In the genomic region with DNA sequence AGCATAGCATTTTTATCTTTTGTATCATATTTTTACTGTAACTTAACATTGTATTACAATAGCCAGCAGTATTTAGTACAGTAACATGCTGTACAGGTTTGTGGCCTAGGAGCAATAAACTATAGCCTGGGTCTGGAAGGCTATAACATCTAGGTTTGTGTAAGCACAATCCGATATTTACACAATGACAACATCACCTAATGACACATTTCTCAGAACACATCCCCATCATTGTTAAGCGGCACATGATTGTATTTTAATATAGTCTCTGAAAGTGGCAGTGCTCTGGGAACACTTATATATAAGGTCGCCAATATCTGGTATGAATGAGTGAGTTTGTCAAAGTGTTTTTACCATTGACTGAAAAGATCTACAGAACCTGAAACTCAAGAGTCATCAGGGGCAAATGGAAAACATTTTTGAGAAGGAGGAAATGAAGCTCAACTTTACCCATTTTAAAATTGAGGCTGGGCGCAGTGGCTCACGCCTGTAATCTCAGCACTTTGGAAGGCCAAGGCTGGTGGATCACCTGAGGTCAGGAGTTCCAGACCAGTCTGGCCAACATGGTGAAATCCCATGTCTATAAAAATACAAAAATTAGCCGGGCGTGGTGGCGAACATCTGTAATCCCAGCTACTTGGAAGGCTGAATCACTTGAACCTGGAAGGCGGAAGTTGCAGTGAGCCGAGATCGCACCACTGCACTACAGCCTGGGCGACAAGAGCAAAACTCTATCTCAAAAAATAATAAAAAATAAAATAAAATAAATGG, we compare ENCODE assay signal across 9 cellular contexts. TPM values are rescaled to one million over a fixed set of nuclear protein-coding genes. Genes with fewer than 3 reads are reported as not detected.
DNase-seq lines count a peak whose midpoint lies in the region; ATAC-seq and TF ChIP-seq lines count a peak whose summit lies in the region.
"Had no signal": no experiment of that assay in that cellular context is flagged by ENCODE, and none has a peak within 500 bp of the region (broad histone marks: within the 10 kb centered on the region; RNA-seq: fewer than 3 reads in every experiment).

No MANE protein-coding gene starts in this region.

- DNase-seq in DMS153 treated with DMSO at 0.1 percent for 48 hours (lab: John Stamatoyannopoulos, UW; ENCODE audit: unreplicated experiment) = peak; percentile 66
- DNase-seq in central memory CD4-positive, alpha-beta T cell = peak; percentile 5
- DNase-seq in osteocyte (ENCODE audit: extremely low spot score, unreplicated experiment) = no peak
- no peak for DNase-seq in endodermal cell
- no peak for DNase-seq in inferior parietal cortex (ENCODE audit: extremely low spot score)

- H3K9me3 Mint-ChIP-seq in osteocyte (ENCODE audit: unreplicated experiment) (no peaks in the 10 kb centered on the region), endodermal cell (peaks cover 5% of the 10 kb centered on the region)

- H3K36me3 ChIP-seq in KOPT-K1 (ENCODE audit: insufficient read depth, low read length) = no peaks in the 10 kb centered on the region
- H3K36me3 ChIP-seq in endodermal cell (ENCODE audit: control insufficient read depth, insufficient read depth, low read length) = no peaks in the 10 kb centered on the region

- peak overlapping the region; percentile 19 for H3K27ac Mint-ChIP-seq in osteocyte (ENCODE audit: unreplicated experiment)
- H3K27ac Mint-ChIP-seq in endodermal cell = no peak overlapping the region

- ATAC-seq in GM18873 (IDR thresholded peaks at IDR 0.05; ENCODE audit: low FRiP score, unreplicated experiment) (no peak), HG03571 (IDR thresholded peaks at IDR 0.05; ENCODE audit: unreplicated experiment) (no peak)

- H3K27me3 ChIP-seq in endodermal cell (ENCODE audit: control insufficient read depth, insufficient read depth, low read length, poor library complexity, severe bottlenecking) = no peaks in the 10 kb centered on the region

- no peak overlapping the region for H3K4me3 ChIP-seq in endodermal cell (ENCODE audit: low read length)

- no peak overlapping the region for H3K9ac ChIP-seq in endodermal cell (ENCODE audit: extremely low read depth, low read length, poor library complexity, severe bottlenecking)
- H3K9ac ChIP-seq: KMS-11 had no signal

- H3K4me1 Mint-ChIP-seq in osteocyte (ENCODE audit: unreplicated experiment) = peaks cover 18% of the 10 kb centered on the region
- H3K4me1 Mint-ChIP-seq in endodermal cell = peaks cover 11% of the 10 kb centered on the region

- H3K4me3 Mint-ChIP-seq in osteocyte (ENCODE audit: unreplicated experiment) (no peak overlapping the region), endodermal cell (no peak overlapping the region)

- H3K4me1 ChIP-seq in endodermal cell (ENCODE audit: control insufficient read depth, insufficient read depth, low read length) = no peaks in the 10 kb centered on the region

- no peaks in the 10 kb centered on the region for H3K36me3 Mint-ChIP-seq in osteocyte (ENCODE audit: unreplicated experiment)
- no peaks in the 10 kb centered on the region for H3K36me3 Mint-ChIP-seq in endodermal cell (ENCODE audit: low read depth)

- H3K27me3 Mint-ChIP-seq in osteocyte (ENCODE audit: unreplicated experiment) (no peaks in the 10 kb centered on the region), endodermal cell (ENCODE audit: insufficient read depth) (no peaks in the 10 kb centered on the region)

- no peak for TF ChIP-seq CTCF in osteocyte (IDR thresholded peaks at IDR 0.05)
- no peak for TF ChIP-seq CTCF in endodermal cell (conservative IDR thresholded peaks at IDR 0.05)

- WGBS in endodermal cell (ENCODE audit: insufficient coverage in 1 of 2, insufficient read length in 1 of 2), 2 experiments = 95 to 96% methylated on average over 6 to 11 of the region's 12 CpGs

- H3K9me3 ChIP-seq in KOPT-K1 (ENCODE audit: insufficient read depth, low read length, poor library complexity, severe bottlenecking) (no peaks in the 10 kb centered on the region), endodermal cell (ENCODE audit: control insufficient read depth, low read length) (no peaks in the 10 kb centered on the region)

- peak overlapping the region; percentile 62 for H3K27ac ChIP-seq in KOPT-K1 (ENCODE audit: low read depth, low read length, poor library complexity, severe bottlenecking)
- no peak overlapping the region for H3K27ac ChIP-seq in endodermal cell (ENCODE audit: low read depth, low read length)
- H3K27ac ChIP-seq: KMS-11 had no signal

RNA-seq across cellular contexts. Expression of gene TNFSF10, which starts 38.8 kb away (rescaled TPM):
- total RNA-seq in osteocyte (not detected in 2 replicates), endodermal cell (under 1 TPM in 1 of 2 donors, not detected in 1; 0.51 TPM)
- not detected for polyA plus RNA-seq in endodermal cell (2013, experiment 1 of 2)
- polyA plus RNA-seq in endodermal cell (2013, experiment 2 of 2) = not detected

Comparison
In these comparisons a context has a peak if more than half of its experiments do, and no peak if none do; other contexts are left out.
1. DNase-seq: peak in DMS153 treated with DMSO at 0.1 percent for 48 hours (single experiment) and central memory CD4-positive, alpha-beta T cell (single experiment); none in osteocyte (single experiment), endodermal cell (single experiment) and inferior parietal cortex (single experiment).